Comparison of ENCODE assay signal across 22 cellular contexts in the genomic region with DNA sequence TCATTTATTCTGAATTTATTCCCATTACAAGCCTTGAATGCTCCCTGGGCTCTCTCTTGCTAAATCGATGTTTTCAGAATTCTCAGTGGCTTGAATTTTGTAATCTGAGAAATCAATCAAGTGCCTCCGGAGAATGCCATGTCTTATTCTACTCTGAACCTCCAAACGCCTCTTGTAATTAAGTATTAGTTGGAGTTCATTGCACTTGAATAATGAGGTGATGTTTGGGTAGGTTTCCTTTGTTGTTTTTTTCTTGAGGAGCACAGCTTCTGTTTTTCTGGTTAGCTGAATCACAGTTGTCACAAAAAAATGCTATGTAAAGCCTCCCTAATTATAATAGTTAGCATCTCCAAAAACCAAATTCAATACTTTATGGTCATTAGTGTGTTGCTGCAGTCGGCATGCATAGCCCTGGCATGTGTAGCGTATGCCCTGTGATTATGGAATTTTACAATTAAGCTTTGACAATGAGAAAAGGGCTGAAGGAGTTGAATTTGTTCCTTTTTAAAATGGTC.
"Had no signal": no experiment of that assay in that cellular context is flagged by ENCODE, and none has a peak within 500 bp of the region (broad histone marks: within the 10 kb centered on the region; RNA-seq: fewer than 3 reads in every experiment).

No MANE protein-coding gene starts in this region.

- ATAC-seq: activated CD8-positive, alpha-beta T cell treated with anti-CD3 and anti-CD28 coated beads for 36 hours; Panc1 had no signal

- DNase-seq: activated CD4-positive, alpha-beta T cell treated with anti-CD3 and anti-CD28 coated beads, Interleukin-2, amount 10 ng/mL, durations not matched to agents 24 days and 14 days; activated CD4-positive, alpha-beta T cell treated with anti-CD3 and anti-CD28 coated beads, Interleukin-2, amount 50 U/mL, for 4 hours; activated CD8-positive, alpha-beta T cell treated with anti-CD3 and anti-CD28 coated beads for 36 hours; activated gamma-delta T cell; activated naive CD4-positive, alpha-beta T cell treated with Interleukin-2 at 50 U/mL for 16 hours; activated naive CD8-positive, alpha-beta T cell treated with anti-CD3 and anti-CD28 coated beads, Interleukin-2, amount 10 ng/mL, durations not matched to agents 7 days and 5 days; activated T-cell treated with anti-CD3 and anti-CD28 coated beads, Interleukin-2, amount 50 U/mL, for 24 hours; central memory CD4-positive, alpha-beta T cell; Karpas-422; KBM-7; NCI-H1105; NCI-H1436; NCI-H1694; NCI-H1930; NCI-H2081 treated with DMSO at 0.1 percent for 48 hours; NCI-H226; NCI-H446 treated with DMSO at 0.1 percent for 48 hours; NCI-H524; SHP77; SJCRH30; T1000 had no signal
